2 cellular contexts compared by ENCODE assay signal in the genomic region with DNA sequence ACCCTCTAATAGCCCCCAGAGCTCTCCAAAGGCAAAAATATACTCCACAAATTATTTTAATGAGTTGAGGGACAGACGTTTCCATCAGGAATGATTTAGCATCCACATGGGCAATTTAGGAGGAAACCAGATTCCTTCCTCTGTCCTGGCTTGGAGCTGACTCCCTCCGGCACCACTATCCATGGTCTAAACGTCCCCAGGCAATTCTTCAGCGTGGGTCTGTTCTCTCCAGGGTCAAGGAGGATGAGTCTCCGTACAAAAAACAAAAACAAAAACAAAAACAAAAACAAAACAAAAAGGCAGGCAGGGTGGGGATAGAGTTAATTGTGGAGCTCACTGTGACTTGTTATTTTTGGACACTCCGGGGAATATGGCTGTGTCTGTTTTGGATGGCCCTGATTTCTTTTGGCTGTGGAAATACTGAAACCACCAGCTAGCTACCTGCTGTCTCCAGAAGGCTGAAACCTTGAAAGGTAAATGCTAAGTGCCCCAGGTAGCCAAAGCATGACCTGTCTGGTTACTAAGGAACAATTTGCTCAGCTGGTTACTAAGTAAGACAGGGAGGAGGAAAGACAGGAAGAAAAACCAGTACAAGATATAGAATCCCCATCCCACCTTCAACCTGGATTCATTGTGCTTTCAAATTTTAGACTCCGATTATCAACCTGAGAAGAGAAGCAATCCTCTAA.
TF ChIP-seq lines count a peak whose summit lies in the region.

No MANE protein-coding gene starts in this region.

TF ChIP-seq in SK-N-SH, 30 proteins besides CTCF, POLR2A, EP300 and RAD21 (continued from another document):
- TF ChIP-seq, protein P1, sequence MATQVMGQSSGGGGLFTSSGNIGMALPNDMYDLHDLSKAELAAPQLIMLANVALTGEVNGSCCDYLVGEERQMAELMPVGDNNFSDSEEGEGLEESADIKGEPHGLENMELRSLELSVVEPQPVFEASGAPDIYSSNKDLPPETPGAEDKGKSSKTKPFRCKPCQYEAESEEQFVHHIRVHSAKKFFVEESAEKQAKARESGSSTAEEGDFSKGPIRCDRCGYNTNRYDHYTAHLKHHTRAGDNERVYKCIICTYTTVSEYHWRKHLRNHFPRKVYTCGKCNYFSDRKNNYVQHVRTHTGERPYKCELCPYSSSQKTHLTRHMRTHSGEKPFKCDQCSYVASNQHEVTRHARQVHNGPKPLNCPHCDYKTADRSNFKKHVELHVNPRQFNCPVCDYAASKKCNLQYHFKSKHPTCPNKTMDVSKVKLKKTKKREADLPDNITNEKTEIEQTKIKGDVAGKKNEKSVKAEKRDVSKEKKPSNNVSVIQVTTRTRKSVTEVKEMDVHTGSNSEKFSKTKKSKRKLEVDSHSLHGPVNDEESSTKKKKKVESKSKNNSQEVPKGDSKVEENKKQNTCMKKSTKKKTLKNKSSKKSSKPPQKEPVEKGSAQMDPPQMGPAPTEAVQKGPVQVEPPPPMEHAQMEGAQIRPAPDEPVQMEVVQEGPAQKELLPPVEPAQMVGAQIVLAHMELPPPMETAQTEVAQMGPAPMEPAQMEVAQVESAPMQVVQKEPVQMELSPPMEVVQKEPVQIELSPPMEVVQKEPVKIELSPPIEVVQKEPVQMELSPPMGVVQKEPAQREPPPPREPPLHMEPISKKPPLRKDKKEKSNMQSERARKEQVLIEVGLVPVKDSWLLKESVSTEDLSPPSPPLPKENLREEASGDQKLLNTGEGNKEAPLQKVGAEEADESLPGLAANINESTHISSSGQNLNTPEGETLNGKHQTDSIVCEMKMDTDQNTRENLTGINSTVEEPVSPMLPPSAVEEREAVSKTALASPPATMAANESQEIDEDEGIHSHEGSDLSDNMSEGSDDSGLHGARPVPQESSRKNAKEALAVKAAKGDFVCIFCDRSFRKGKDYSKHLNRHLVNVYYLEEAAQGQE (IDR thresholded peaks at IDR 0.05; ENCODE audit: low read depth, low read length), result no peak
- TF ChIP-seq SIN3A (IDR thresholded peaks at IDR 0.05; ENCODE audit: borderline replicate concordance, low read depth, low read length), result no peak
- TF ChIP-seq, protein P2, sequence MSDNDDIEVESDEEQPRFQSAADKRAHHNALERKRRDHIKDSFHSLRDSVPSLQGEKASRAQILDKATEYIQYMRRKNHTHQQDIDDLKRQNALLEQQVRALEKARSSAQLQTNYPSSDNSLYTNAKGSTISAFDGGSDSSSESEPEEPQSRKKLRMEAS (IDR thresholded peaks at IDR 0.05; ENCODE audit: low read depth), result no peak
- TF ChIP-seq, protein P3, sequence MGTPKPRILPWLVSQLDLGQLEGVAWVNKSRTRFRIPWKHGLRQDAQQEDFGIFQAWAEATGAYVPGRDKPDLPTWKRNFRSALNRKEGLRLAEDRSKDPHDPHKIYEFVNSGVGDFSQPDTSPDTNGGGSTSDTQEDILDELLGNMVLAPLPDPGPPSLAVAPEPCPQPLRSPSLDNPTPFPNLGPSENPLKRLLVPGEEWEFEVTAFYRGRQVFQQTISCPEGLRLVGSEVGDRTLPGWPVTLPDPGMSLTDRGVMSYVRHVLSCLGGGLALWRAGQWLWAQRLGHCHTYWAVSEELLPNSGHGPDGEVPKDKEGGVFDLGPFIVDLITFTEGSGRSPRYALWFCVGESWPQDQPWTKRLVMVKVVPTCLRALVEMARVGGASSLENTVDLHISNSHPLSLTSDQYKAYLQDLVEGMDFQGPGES (IDR thresholded peaks at IDR 0.05; ENCODE audit: low read depth, low read length), result no peak
- TF ChIP-seq, protein P4, sequence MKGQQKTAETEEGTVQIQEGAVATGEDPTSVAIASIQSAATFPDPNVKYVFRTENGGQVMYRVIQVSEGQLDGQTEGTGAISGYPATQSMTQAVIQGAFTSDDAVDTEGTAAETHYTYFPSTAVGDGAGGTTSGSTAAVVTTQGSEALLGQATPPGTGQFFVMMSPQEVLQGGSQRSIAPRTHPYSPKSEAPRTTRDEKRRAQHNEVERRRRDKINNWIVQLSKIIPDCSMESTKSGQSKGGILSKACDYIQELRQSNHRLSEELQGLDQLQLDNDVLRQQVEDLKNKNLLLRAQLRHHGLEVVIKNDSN (IDR thresholded peaks at IDR 0.05; ENCODE audit: borderline replicate concordance, low read depth), result no peak
- TF ChIP-seq, protein P5, sequence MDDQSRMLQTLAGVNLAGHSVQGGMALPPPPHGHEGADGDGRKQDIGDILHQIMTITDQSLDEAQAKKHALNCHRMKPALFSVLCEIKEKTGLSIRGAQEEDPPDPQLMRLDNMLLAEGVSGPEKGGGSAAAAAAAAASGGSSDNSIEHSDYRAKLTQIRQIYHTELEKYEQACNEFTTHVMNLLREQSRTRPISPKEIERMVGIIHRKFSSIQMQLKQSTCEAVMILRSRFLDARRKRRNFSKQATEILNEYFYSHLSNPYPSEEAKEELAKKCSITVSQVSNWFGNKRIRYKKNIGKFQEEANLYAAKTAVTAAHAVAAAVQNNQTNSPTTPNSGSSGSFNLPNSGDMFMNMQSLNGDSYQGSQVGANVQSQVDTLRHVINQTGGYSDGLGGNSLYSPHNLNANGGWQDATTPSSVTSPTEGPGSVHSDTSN (IDR thresholded peaks at IDR 0.05), result no peak
- TF ChIP-seq MEF2A (IDR thresholded peaks at IDR 0.05; ENCODE audit: borderline replicate concordance, low read depth), result no peak
- TF ChIP-seq FOXJ3 (CRISPR knock-in tag; IDR thresholded peaks at IDR 0.05), result no peak
- TF ChIP-seq, protein P6, sequence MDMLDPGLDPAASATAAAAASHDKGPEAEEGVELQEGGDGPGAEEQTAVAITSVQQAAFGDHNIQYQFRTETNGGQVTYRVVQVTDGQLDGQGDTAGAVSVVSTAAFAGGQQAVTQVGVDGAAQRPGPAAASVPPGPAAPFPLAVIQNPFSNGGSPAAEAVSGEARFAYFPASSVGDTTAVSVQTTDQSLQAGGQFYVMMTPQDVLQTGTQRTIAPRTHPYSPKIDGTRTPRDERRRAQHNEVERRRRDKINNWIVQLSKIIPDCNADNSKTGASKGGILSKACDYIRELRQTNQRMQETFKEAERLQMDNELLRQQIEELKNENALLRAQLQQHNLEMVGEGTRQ (IDR thresholded peaks at IDR 0.05; ENCODE audit: borderline replicate concordance, low read depth, low read length), result no peak
- no peak for TF ChIP-seq MXI1 (IDR thresholded peaks at IDR 0.05; ENCODE audit: low read depth, low read length)
- TF ChIP-seq TCF12 (IDR thresholded peaks at IDR 0.05), result no peak
- no peak for TF ChIP-seq FOXM1 (IDR thresholded peaks at IDR 0.05; ENCODE audit: low read depth)
- TF ChIP-seq NRF1 (IDR thresholded peaks at IDR 0.05; ENCODE audit: low read depth, low read length), result no peak
- no peak for TF ChIP-seq POLR2AphosphoS5 (IDR thresholded peaks at IDR 0.05; ENCODE audit: low read depth, low read length)

TF ChIP-seq in SK-N-SH treated with all-trans-retinoic acid at 6 μM for 48 hours, 23 proteins besides CTCF, POLR2A, EP300 and RAD21 (continued from another document):
- TF ChIP-seq, protein P7, sequence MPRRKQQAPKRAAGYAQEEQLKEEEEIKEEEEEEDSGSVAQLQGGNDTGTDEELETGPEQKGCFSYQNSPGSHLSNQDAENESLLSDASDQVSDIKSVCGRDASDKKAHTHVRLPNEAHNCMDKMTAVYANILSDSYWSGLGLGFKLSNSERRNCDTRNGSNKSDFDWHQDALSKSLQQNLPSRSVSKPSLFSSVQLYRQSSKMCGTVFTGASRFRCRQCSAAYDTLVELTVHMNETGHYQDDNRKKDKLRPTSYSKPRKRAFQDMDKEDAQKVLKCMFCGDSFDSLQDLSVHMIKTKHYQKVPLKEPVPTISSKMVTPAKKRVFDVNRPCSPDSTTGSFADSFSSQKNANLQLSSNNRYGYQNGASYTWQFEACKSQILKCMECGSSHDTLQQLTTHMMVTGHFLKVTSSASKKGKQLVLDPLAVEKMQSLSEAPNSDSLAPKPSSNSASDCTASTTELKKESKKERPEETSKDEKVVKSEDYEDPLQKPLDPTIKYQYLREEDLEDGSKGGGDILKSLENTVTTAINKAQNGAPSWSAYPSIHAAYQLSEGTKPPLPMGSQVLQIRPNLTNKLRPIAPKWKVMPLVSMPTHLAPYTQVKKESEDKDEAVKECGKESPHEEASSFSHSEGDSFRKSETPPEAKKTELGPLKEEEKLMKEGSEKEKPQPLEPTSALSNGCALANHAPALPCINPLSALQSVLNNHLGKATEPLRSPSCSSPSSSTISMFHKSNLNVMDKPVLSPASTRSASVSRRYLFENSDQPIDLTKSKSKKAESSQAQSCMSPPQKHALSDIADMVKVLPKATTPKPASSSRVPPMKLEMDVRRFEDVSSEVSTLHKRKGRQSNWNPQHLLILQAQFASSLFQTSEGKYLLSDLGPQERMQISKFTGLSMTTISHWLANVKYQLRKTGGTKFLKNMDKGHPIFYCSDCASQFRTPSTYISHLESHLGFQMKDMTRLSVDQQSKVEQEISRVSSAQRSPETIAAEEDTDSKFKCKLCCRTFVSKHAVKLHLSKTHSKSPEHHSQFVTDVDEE (CRISPR knock-in tag; IDR thresholded peaks at IDR 0.05), result no peak
- no peak for TF ChIP-seq ZFP30 (CRISPR knock-in tag; IDR thresholded peaks at IDR 0.05)
- TF ChIP-seq ZNF565 (CRISPR knock-in tag; conservative IDR thresholded peaks at IDR 0.05; ENCODE audit: low read depth), result no peak
- no peak for TF ChIP-seq ZNF70 (CRISPR knock-in tag; IDR thresholded peaks at IDR 0.05)
- TF ChIP-seq TOX (CRISPR knock-in tag; IDR thresholded peaks at IDR 0.05; ENCODE audit: borderline replicate concordance), result no peak
- TF ChIP-seq, protein P8, sequence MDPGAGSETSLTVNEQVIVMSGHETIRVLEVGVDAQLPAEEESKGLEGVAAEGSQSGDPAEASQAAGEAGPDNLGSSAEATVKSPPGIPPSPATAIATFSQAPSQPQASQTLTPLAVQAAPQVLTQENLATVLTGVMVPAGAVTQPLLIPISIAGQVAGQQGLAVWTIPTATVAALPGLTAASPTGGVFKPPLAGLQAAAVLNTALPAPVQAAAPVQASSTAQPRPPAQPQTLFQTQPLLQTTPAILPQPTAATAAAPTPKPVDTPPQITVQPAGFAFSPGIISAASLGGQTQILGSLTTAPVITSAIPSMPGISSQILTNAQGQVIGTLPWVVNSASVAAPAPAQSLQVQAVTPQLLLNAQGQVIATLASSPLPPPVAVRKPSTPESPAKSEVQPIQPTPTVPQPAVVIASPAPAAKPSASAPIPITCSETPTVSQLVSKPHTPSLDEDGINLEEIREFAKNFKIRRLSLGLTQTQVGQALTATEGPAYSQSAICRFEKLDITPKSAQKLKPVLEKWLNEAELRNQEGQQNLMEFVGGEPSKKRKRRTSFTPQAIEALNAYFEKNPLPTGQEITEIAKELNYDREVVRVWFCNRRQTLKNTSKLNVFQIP (CRISPR knock-in tag; IDR thresholded peaks at IDR 0.05; ENCODE audit: borderline replicate concordance, low read depth), result no peak
- TF ChIP-seq, protein P9, sequence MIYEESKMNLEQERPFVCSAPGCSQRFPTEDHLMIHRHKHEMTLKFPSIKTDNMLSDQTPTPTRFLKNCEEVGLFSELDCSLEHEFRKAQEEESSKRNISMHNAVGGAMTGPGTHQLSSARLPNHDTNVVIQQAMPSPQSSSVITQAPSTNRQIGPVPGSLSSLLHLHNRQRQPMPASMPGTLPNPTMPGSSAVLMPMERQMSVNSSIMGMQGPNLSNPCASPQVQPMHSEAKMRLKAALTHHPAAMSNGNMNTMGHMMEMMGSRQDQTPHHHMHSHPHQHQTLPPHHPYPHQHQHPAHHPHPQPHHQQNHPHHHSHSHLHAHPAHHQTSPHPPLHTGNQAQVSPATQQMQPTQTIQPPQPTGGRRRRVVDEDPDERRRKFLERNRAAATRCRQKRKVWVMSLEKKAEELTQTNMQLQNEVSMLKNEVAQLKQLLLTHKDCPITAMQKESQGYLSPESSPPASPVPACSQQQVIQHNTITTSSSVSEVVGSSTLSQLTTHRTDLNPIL (CRISPR knock-in tag; IDR thresholded peaks at IDR 0.05; ENCODE audit: low read depth), result no peak
- TF ChIP-seq, protein P10, sequence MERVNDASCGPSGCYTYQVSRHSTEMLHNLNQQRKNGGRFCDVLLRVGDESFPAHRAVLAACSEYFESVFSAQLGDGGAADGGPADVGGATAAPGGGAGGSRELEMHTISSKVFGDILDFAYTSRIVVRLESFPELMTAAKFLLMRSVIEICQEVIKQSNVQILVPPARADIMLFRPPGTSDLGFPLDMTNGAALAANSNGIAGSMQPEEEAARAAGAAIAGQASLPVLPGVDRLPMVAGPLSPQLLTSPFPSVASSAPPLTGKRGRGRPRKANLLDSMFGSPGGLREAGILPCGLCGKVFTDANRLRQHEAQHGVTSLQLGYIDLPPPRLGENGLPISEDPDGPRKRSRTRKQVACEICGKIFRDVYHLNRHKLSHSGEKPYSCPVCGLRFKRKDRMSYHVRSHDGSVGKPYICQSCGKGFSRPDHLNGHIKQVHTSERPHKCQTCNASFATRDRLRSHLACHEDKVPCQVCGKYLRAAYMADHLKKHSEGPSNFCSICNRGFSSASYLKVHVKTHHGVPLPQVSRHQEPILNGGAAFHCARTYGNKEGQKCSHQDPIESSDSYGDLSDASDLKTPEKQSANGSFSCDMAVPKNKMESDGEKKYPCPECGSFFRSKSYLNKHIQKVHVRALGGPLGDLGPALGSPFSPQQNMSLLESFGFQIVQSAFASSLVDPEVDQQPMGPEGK (CRISPR knock-in tag; IDR thresholded peaks at IDR 0.05; ENCODE audit: borderline replicate concordance), result no peak
- no peak for TF ChIP-seq ZC3H10 (CRISPR knock-in tag; IDR thresholded peaks at IDR 0.05)
- no peak for TF ChIP-seq ARNTL (CRISPR knock-in tag; IDR thresholded peaks at IDR 0.05; ENCODE audit: borderline replicate concordance, low read depth)
- no peak for TF ChIP-seq RARB (CRISPR knock-in tag; IDR thresholded peaks at IDR 0.05)
